Comparison of ENCODE assay signal across 18 cellular contexts in the genomic region with DNA sequence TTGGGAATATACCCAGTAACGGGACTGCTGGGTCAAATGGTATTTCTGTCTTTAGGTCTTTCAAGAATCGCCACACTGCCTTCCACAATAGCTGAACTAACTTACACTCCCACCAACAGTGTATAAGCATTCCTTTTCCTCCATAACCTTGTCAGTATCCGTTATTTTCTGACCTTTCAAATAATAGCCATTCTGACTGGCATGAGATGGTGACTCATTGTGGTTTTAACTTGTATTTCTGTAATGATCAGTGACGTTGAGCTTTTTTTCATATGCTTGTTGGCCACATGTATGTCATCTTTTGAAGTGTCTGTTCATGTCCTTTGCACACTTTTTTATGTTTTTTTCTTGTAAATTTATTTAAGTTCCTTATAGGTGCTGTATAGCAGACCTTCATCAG.
DNase-seq lines count a peak whose midpoint lies in the region; ATAC-seq, FAIRE-seq and TF ChIP-seq lines count a peak whose summit lies in the region.
"Had no signal": no experiment of that assay in that cellular context is flagged by ENCODE, and none has a peak within 500 bp of the region (broad histone marks: within the 10 kb centered on the region; RNA-seq: fewer than 3 reads in every experiment).

No MANE protein-coding gene starts in this region.

- no peaks in the 10 kb centered on the region for H3K9me3 ChIP-seq in GM23248 (ENCODE audit: low read depth)
- no peaks in the 10 kb centered on the region for H3K9me3 ChIP-seq in GM12878 (replicated peaks; ENCODE audit: control insufficient read depth, insufficient read depth, low read length)
- H3K9me3 ChIP-seq in vagina = no peaks in the 10 kb centered on the region
- H3K9me3 ChIP-seq: BE2C, body of pancreas, right atrium auricular region, suprapubic skin had no signal

- no peak for TF ChIP-seq RAD21 in GM12878 (IDR thresholded peaks at IDR 0.05; ENCODE audit: insufficient read depth, low read depth, low read length)

- RAD21 ChIA-PET in GM12878 (lab: Charles Lee; ENCODE audit: unreplicated experiment) = no interaction called here

- H2AFZ ChIP-seq in GM23248 (no peak overlapping the region), GM12878 (ENCODE audit: control insufficient read depth, low read depth, low read length) (no peak overlapping the region)

- POLR2A ChIA-PET in GM12878 (lab: Charles Lee) = no interaction called here

- H3K27ac ChIP-seq in GM23248 (no peak overlapping the region), GM12878 (ENCODE audit: control insufficient read depth, insufficient read depth) (no peak overlapping the region), vagina (no peak overlapping the region)
- H3K27ac ChIP-seq: body of pancreas, dorsolateral prefrontal cortex, heart left ventricle, right atrium auricular region, suprapubic skin had no signal

- H3K4me1 ChIP-seq in GM23248 (ENCODE audit: insufficient read depth) (no peaks in the 10 kb centered on the region), GM12878 (ENCODE audit: control insufficient read depth, insufficient read depth, low read length) (no peaks in the 10 kb centered on the region), vagina (no peaks in the 10 kb centered on the region)
- H3K4me1 ChIP-seq: BE2C, body of pancreas, heart left ventricle, right atrium auricular region, suprapubic skin had no signal

- no peak for FAIRE-seq in GM12878 (lab: Jason Lieb, UNC)
- FAIRE-seq: GM19239 had no signal

- SMC1A ChIA-PET in GM12878 (lab: Charles Lee; ENCODE audit: uncharacterized antibody, unreplicated experiment) = interaction anchor here (0.6 to 0.8 kb wide), 2 partner anchors 33 to 85 kb away, joined by 3 read pairs; no protein-coding TSS in a partner anchor

- H3K9ac ChIP-seq in GM23248 (no peak overlapping the region), GM12878 (ENCODE audit: control insufficient read depth, insufficient read depth, low read length) (no peak overlapping the region)

- H3K4me2 ChIP-seq in GM23248 (ENCODE audit: unreplicated experiment) = no peak overlapping the region
- H3K4me2 ChIP-seq in GM12878 (ENCODE audit: control insufficient read depth, insufficient read depth) = no peak overlapping the region

- H3K4me3 ChIP-seq in GM23248 = no peak overlapping the region
- no peak overlapping the region for H3K4me3 ChIP-seq in NB4 (ENCODE audit: low read depth, low read length)
- no peak overlapping the region for H3K4me3 ChIP-seq in GM12878
- H3K4me3 ChIP-seq in retinal pigment epithelial cell (ENCODE audit: low read length) = no peak overlapping the region
- no peak overlapping the region for H3K4me3 ChIP-seq in vagina
- H3K4me3 ChIP-seq: body of pancreas, dorsolateral prefrontal cortex, heart left ventricle, right atrium auricular region, suprapubic skin had no signal

- in situ Hi-C loops in GM23248 (cut with MboI) (no loop called here), GM12878 (cut with MboI) (no loop called here)

- H3K36me3 ChIP-seq in GM23248 (ENCODE audit: low read depth) (no peaks in the 10 kb centered on the region), GM12878 (ENCODE audit: control insufficient read depth in 2 of 2, insufficient read depth in 2 of 2, low read length in 1 of 2) (no peaks in the 10 kb centered on the region), vagina (no peaks in the 10 kb centered on the region)
- H3K36me3 ChIP-seq: BE2C, heart left ventricle, right atrium auricular region, suprapubic skin had no signal

- no peaks in the 10 kb centered on the region for H4K20me1 ChIP-seq in GM23248 (ENCODE audit: insufficient read depth)
- H4K20me1 ChIP-seq in GM12878 (ENCODE audit: control insufficient read depth, insufficient read depth) = no peaks in the 10 kb centered on the region

- no peaks in the 10 kb centered on the region for H3K9me2 ChIP-seq in GM23248 (ENCODE audit: insufficient read depth)

- TF ChIP-seq POLR2A in NB4 (IDR thresholded peaks at IDR 0.05; ENCODE audit: extremely low read depth, insufficient read length) (no peak), GM12878 (IDR thresholded peaks at IDR 0.05; ENCODE audit: low read depth, low read length) (no peak), vagina (IDR thresholded peaks at IDR 0.05) (no peak)

- DNase-seq in GM23248 = peak; percentile 1
- peak; percentile 27 for DNase-seq in NB4 (ENCODE audit: low read depth)
- no peak for DNase-seq in GM12878 (ENCODE audit: low read depth, low spot score)
- peak; percentile 74 for DNase-seq in retinal pigment epithelial cell (ENCODE audit: low read depth)
- DNase-seq in NAMALWA (ENCODE audit: low spot score) = no peak
- DNase-seq in stimulated activated naive CD8-positive, alpha-beta T cell treated with anti-CD3 and anti-CD28 coated beads, Interleukin-15, Interleukin-2, amounts not matched to agents 100 U/mL and 50 U/mL, for 24 hours = no peak
- no peak for DNase-seq in vagina (ENCODE audit: extremely low spot score in 2 of 2)
- DNase-seq: activated CD4-positive, alpha-beta T cell treated with anti-CD3 and anti-CD28 coated beads, Interleukin-2, amount 10 ng/mL, durations not matched to agents 24 days and 14 days; activated naive CD4-positive, alpha-beta T cell treated with Interleukin-2 at 50 U/mL for 16 hours; BE2C; body of pancreas; dorsolateral prefrontal cortex; heart left ventricle; islet precursor cell; NCI-H1436 had no signal

- no peak for TF ChIP-seq EP300 in GM12878 (IDR thresholded peaks at IDR 0.05; ENCODE audit: borderline replicate concordance in 1 of 2, control insufficient read depth in 1 of 2, low read depth in 2 of 2, low read length in 2 of 2)

- intact Hi-C loops in GM12878 (cut with micrococcal nuclease; ENCODE audit: unreplicated experiment) = no loop called here
- intact Hi-C loops in vagina (cut with DNase I) = no loop called here

- no peaks in the 10 kb centered on the region for H3F3A ChIP-seq in GM23248 (ENCODE audit: insufficient read depth)

- H3K27me3 ChIP-seq in GM23248 (replicated peaks; ENCODE audit: insufficient read depth) (no peaks in the 10 kb centered on the region), GM12878 (replicated peaks in 1 of 2; ENCODE audit: control insufficient read depth in 2 of 2, insufficient read depth in 2 of 2, low read length in 1 of 2) (no peaks in the 10 kb centered on the region), vagina (no peaks in the 10 kb centered on the region)
- H3K27me3 ChIP-seq: BE2C, body of pancreas, dorsolateral prefrontal cortex, heart left ventricle, right atrium auricular region, suprapubic skin had no signal

- CTCF ChIA-PET in GM12878 (lab: Yijun Ruan, JAX) = interaction anchor here (1.5 kb wide), 1 partner anchor 26 kb away, joined by 3 read pairs; no protein-coding TSS in a partner anchor

- WGBS in GM23248 (ENCODE audit: low coverage in 1 of 2, low lambda C conversion rate in 2 of 2, missing lambda C conversion rate in 2 of 2), 2 experiments = 12 to 14% methylated on average over 4 of the region's 4 CpGs
- WGBS in GM12878 (ENCODE audit: insufficient coverage, insufficient replicate concordance, low lambda C conversion rate, missing lambda C conversion rate) = 17% methylated on average over 4 of the region's 4 CpGs

- no TSS peak for BruUV-seq in GM12878 (replicated peaks; lab: Mats Ljungman, UMichigan)

- no peaks in the 10 kb centered on the region for H3K79me2 ChIP-seq in GM23248 (ENCODE audit: insufficient read depth)
- no peaks in the 10 kb centered on the region for H3K79me2 ChIP-seq in GM12878 (ENCODE audit: control insufficient read depth, insufficient read depth, low read length)

- ATAC-seq in GM12878 = peak; percentile 56
- ATAC-seq in stimulated activated naive CD8-positive, alpha-beta T cell treated with anti-CD3 and anti-CD28 coated beads, Interleukin-15, Interleukin-2, amounts not matched to agents 100 U/mL and 50 U/mL, for 24 hours = no peak
- ATAC-seq: body of pancreas, heart left ventricle had no signal

- TF ChIP-seq CTCF in NB4 (IDR thresholded peaks at IDR 0.05; ENCODE audit: low read depth, low read length) (no peak), GM12878 (IDR thresholded peaks at IDR 0.05 in 2 of 3, conservative IDR thresholded peaks at IDR 0.05 in 1 of 3; ENCODE audit: control insufficient read depth in 2 of 3, extremely low read depth in 1 of 3, insufficient read depth in 1 of 3, low read depth in 3 of 3, low read length in 3 of 3) (no peak), retinal pigment epithelial cell (conservative IDR thresholded peaks at IDR 0.05; ENCODE audit: low read depth, low read length) (no peak), vagina (IDR thresholded peaks at IDR 0.05) (no peak)

TF ChIP-seq in GM12878, 131 proteins besides CTCF, POLR2A, EP300 and RAD21:
- TF ChIP-seq IKZF2 (IDR thresholded peaks at IDR 0.05) = no peak
- TF ChIP-seq, protein P1, sequence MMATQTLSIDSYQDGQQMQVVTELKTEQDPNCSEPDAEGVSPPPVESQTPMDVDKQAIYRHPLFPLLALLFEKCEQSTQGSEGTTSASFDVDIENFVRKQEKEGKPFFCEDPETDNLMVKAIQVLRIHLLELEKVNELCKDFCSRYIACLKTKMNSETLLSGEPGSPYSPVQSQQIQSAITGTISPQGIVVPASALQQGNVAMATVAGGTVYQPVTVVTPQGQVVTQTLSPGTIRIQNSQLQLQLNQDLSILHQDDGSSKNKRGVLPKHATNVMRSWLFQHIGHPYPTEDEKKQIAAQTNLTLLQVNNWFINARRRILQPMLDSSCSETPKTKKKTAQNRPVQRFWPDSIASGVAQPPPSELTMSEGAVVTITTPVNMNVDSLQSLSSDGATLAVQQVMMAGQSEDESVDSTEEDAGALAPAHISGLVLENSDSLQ (IDR thresholded peaks at IDR 0.05) = 0 out of 2 replicates have a peak, but pooled peaks have one; percentile 31

Comparison
In these comparisons a context has a peak if more than half of its experiments do, and no peak if none do; other contexts are left out.
1. DNase-seq: peak in GM23248 (single experiment), NB4 (single experiment) and retinal pigment epithelial cell (single experiment); none in GM12878 (single experiment), NAMALWA (single experiment), stimulated activated naive CD8-positive, alpha-beta T cell treated with anti-CD3 and anti-CD28 coated beads, Interleukin-15, Interleukin-2, amounts not matched to agents 100 U/mL and 50 U/mL, for 24 hours (single experiment) and vagina (0 of 2).